13 cellular contexts compared by ENCODE assay signal in the genomic region with DNA sequence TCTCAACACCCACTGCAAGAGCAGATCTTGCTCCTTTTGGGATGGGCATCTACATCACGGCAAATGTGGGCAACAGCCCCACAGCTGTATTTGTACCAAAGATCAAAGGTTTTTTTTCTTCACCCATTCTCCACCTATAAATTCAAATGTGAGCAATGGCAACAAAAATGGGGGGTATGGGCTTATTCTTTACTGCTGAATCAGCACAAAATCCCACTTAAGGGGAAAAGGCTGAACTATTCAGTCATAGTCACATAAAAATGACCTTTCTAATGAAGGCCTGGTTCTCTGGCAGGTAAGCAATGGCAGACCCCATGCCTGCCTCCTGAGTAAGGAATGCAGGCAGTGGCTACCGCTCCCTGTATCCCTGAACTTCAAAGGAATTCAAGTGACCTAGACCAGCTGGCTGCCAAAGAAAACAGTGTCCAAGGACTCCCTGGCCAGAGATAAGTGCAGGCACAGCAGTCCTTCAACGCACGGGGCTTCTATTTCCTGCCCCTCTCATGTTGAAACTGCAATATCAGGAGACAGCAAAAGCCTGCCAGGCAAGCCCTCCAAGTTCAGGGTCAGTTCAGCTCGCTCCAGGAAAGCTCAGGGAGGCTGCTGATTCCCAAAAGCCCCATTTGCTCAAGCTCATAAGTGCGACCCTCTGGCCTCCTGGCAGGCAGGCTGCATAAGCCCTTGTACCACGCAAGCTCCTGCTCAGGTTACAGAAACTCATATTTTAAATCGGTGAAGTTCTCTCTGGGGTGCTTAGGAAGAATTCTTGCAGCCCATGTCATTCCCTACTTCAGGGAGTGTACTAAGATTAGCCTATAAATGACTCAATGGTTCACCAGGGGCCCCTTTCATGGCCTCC.
DNase-seq lines count a peak whose midpoint lies in the region; ATAC-seq, FAIRE-seq and TF ChIP-seq lines count a peak whose summit lies in the region.
"Had no signal": no experiment of that assay in that cellular context is flagged by ENCODE, and none has a peak within 500 bp of the region (broad histone marks: within the 10 kb centered on the region; RNA-seq: fewer than 3 reads in every experiment).

No MANE protein-coding gene starts in this region.

- H3K4me1 ChIP-seq in SJCRH30 (peaks cover 10% of the 10 kb centered on the region), mesodermal cell (ENCODE audit: control insufficient read depth, insufficient read depth, low read length, poor library complexity, severe bottlenecking) (peaks cover 47% of the 10 kb centered on the region)

- peak; percentile 30 for DNase-seq in Caki2 (ENCODE audit: low read depth)
- peak; percentile 59 to 73 for DNase-seq in SJCRH30
- DNase-seq in fibroblast of the aortic adventitia (ENCODE audit: low read depth) = peak; percentile 76
- DNase-seq in activated CD8-positive, alpha-beta T cell treated with anti-CD3 and anti-CD28 coated beads for 36 hours = no peak
- DNase-seq in NOMO-1 treated with DMSO at 0.1 percent for 48 hours (lab: John Stamatoyannopoulos, UW; ENCODE audit: unreplicated experiment) = no peak
- DNase-seq in GM12892 (ENCODE audit: insufficient read length) = no peak
- DNase-seq: NCI-H1436 treated with DMSO at 0.1 percent for 48 hours, nucleus accumbens, transverse colon had no signal

- POLR2A ChIA-PET in activated CD8-positive, alpha-beta T cell treated with anti-CD3 and anti-CD28 coated beads for 36 hours (lab: Charles Lee) = no interaction called here

- no peaks in the 10 kb centered on the region for H3K9me3 Mint-ChIP-seq in activated CD8-positive, alpha-beta T cell treated with anti-CD3 and anti-CD28 coated beads for 36 hours
- H3K9me3 Mint-ChIP-seq: dendritic cell treated with granulocyte-macrophage colony-stimulating factor and Interleukin-4, amounts not matched to agents 40 ng/mL and 50 ng/mL, for 4 days had no signal

- no peaks in the 10 kb centered on the region for H3K36me3 Mint-ChIP-seq in activated CD8-positive, alpha-beta T cell treated with anti-CD3 and anti-CD28 coated beads for 36 hours (ENCODE audit: low read depth)

- H3K27me3 Mint-ChIP-seq in activated CD8-positive, alpha-beta T cell treated with anti-CD3 and anti-CD28 coated beads for 36 hours = no peaks in the 10 kb centered on the region

- no peak overlapping the region for H3K4me3 Mint-ChIP-seq in activated CD8-positive, alpha-beta T cell treated with anti-CD3 and anti-CD28 coated beads for 36 hours
- H3K4me3 Mint-ChIP-seq: dendritic cell treated with granulocyte-macrophage colony-stimulating factor and Interleukin-4, amounts not matched to agents 40 ng/mL and 50 ng/mL, for 4 days had no signal

- no peak overlapping the region for H3K27ac Mint-ChIP-seq in activated CD8-positive, alpha-beta T cell treated with anti-CD3 and anti-CD28 coated beads for 36 hours
- H3K27ac Mint-ChIP-seq: dendritic cell treated with granulocyte-macrophage colony-stimulating factor and Interleukin-4, amounts not matched to agents 40 ng/mL and 50 ng/mL, for 4 days had no signal

- in situ Hi-C loops in Caki2 (cut with HindIII; ENCODE audit: low pct_unique_long_range_greater_than_20kb, low sequenced_read_pairs) = no loop called here

- TF ChIP-seq CTCF in fibroblast of the aortic adventitia (IDR thresholded peaks at IDR 0.05; ENCODE audit: insufficient read depth, low read length) = no peak
- TF ChIP-seq CTCF in activated CD8-positive, alpha-beta T cell treated with anti-CD3 and anti-CD28 coated beads for 36 hours (IDR thresholded peaks at IDR 0.05) = no peak

- 16 to 28% methylated on average over 6 to 8 of the region's 8 CpGs for WGBS in mesodermal cell (ENCODE audit: insufficient coverage in 2 of 2), 2 experiments

- FAIRE-seq in GM12892 (lab: Jason Lieb, UNC) = no peak

- H3K4me3 ChIP-seq in SJCRH30 (no peak overlapping the region), fibroblast of the aortic adventitia (ENCODE audit: low read depth, low read length) (no peak overlapping the region), mesodermal cell (ENCODE audit: extremely low read depth, insufficient read depth, low read length, poor library complexity, severe bottlenecking) (no peak overlapping the region)
- H3K4me3 ChIP-seq: transverse colon had no signal

- CTCF ChIA-PET in activated CD8-positive, alpha-beta T cell treated with anti-CD3 and anti-CD28 coated beads for 36 hours (lab: Charles Lee) = interaction anchor here (1.6 to 2.2 kb wide), 3 partner anchors 9 to 17 kb away, joined by 4 to 9 read pairs (median 5); no protein-coding TSS in a partner anchor

- H3K4me1 Mint-ChIP-seq in activated CD8-positive, alpha-beta T cell treated with anti-CD3 and anti-CD28 coated beads for 36 hours (ENCODE audit: low read depth) = no peaks in the 10 kb centered on the region

- no peaks in the 10 kb centered on the region for H3K27me3 ChIP-seq in SJCRH30
- H3K27me3 ChIP-seq: transverse colon had no signal

- no peaks in the 10 kb centered on the region for H3K36me3 ChIP-seq in SJCRH30
- H3K36me3 ChIP-seq in mesodermal cell (ENCODE audit: control insufficient read depth, insufficient read depth, low read length) = no peaks in the 10 kb centered on the region
- H3K36me3 ChIP-seq: transverse colon had no signal

- no peaks in the 10 kb centered on the region for H3K9me3 ChIP-seq in SJCRH30 (replicated peaks)
- H3K9me3 ChIP-seq in mesodermal cell (ENCODE audit: control insufficient read depth, low read length) = no peaks in the 10 kb centered on the region
- H3K9me3 ChIP-seq: transverse colon had no signal

- H3K27ac ChIP-seq in SJCRH30 = peak overlapping the region; percentile 31
- peak overlapping the region; percentile 39 for H3K27ac ChIP-seq in mesodermal cell (ENCODE audit: low read depth, low read length, severe bottlenecking)
- H3K27ac ChIP-seq: transverse colon, VCaP had no signal

- intact Hi-C loops in activated CD8-positive, alpha-beta T cell treated with anti-CD3 and anti-CD28 coated beads for 36 hours (cut with micrococcal nuclease) = no loop called here

- no peak for TF ChIP-seq POLR2A in GM12892 (IDR thresholded peaks at IDR 0.05; ENCODE audit: low read depth, low read length)

- ATAC-seq in GM21619 (IDR thresholded peaks at IDR 0.05; ENCODE audit: unreplicated experiment) = no peak
- ATAC-seq in activated CD8-positive, alpha-beta T cell treated with anti-CD3 and anti-CD28 coated beads for 36 hours = no peak

Comparison
In these comparisons a context has a peak if more than half of its experiments do, and no peak if none do; other contexts are left out.
1. DNase-seq: peak in Caki2 (single experiment), SJCRH30 (2 of 2) and fibroblast of the aortic adventitia (single experiment); none in activated CD8-positive, alpha-beta T cell treated with anti-CD3 and anti-CD28 coated beads for 36 hours (single experiment), NOMO-1 treated with DMSO at 0.1 percent for 48 hours (single experiment) and GM12892 (single experiment).